Comparison of ENCODE assay signal across 13 cellular contexts in the genomic region with DNA sequence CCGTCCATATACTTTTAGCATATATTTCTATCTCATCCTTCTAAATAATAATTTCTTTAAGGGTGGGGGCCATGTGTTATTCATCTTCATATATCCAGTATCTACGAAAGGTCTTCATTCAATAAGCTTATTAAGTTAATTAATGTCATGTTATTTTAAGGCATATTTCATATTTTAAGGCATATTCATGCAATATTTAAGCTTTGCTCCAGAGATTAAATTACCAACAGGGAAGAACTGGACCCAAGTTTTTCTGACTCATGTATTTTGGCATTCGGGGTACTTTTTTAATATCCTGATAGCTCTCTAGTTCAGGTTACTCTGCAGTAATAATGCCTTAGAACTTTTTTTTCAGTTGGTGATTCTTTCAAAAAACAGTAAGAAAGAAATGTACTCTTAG. TPM values are rescaled to one million over a fixed set of nuclear protein-coding genes. Genes with fewer than 3 reads are reported as not detected.
A peak's percentile ranks its signal among the peaks of the same experiment; 100 is the strongest.
DNase-seq lines count a peak whose midpoint lies in the region; ATAC-seq and TF ChIP-seq lines count a peak whose summit lies in the region.
"Had no signal": no experiment of that assay in that cellular context is flagged by ENCODE, and none has a peak within 500 bp of the region (broad histone marks: within the 10 kb centered on the region; RNA-seq: fewer than 3 reads in every experiment).

No MANE protein-coding gene starts in this region.

- H3K27me3 ChIP-seq in CD4-positive, CD25-positive, alpha-beta regulatory T cell (ENCODE audit: control insufficient read depth, insufficient read depth, low read length): no peaks in the 10 kb centered on the region
- H3K27me3 ChIP-seq in colonic mucosa: no peaks in the 10 kb centered on the region
- H3K27me3 ChIP-seq in WERI-Rb-1 (ENCODE audit: insufficient read depth, low read depth, severe bottlenecking): no peaks in the 10 kb centered on the region

- H3K36me3 ChIP-seq in CD4-positive, CD25-positive, alpha-beta regulatory T cell (ENCODE audit: control insufficient read depth, insufficient read depth, low read length): peaks cover 17% of the 10 kb centered on the region
- H3K36me3 ChIP-seq in colonic mucosa (no peaks in the 10 kb centered on the region), WERI-Rb-1 (peaks cover 6% of the 10 kb centered on the region; the same call in 1 of the 2 replicates)

- H3K36me3 Mint-ChIP-seq in CD4-positive, CD25-positive, alpha-beta regulatory T cell: peaks cover 30% of the 10 kb centered on the region

- no peak overlapping the region for H3K9ac ChIP-seq in colonic mucosa (ENCODE audit: low read depth in 2 of 2, low read length in 2 of 2)

- no peak for TF ChIP-seq CTCF in colonic mucosa (IDR thresholded peaks at IDR 0.05)
- no peak for TF ChIP-seq CTCF in WERI-Rb-1 (IDR thresholded peaks at IDR 0.05; ENCODE audit: low read depth, low read length)

- H3K27me3 Mint-ChIP-seq in CD4-positive, CD25-positive, alpha-beta regulatory T cell: no peaks in the 10 kb centered on the region

- peak overlapping the region; percentile 95 to 96 (median 96) for H3K27ac Mint-ChIP-seq in CD4-positive, CD25-positive, alpha-beta regulatory T cell

- no peak for ATAC-seq in CD4-positive, CD25-positive, alpha-beta regulatory T cell (ENCODE audit: low read depth in 2 of 2)
- peak; percentile 9 for ATAC-seq in GM19438 (IDR thresholded peaks at IDR 0.05; ENCODE audit: low read depth, unreplicated experiment)
- ATAC-seq in HG03432 (IDR thresholded peaks at IDR 0.05; ENCODE audit: unreplicated experiment): peak; percentile 28
- ATAC-seq: psoas muscle; stimulated activated naive CD8-positive, alpha-beta T cell treated with anti-CD3 and anti-CD28 coated beads, Interleukin-15, Interleukin-2, amounts not matched to agents 100 U/mL and 50 U/mL, for 24 hours had no signal

- peaks cover 17 to 70% (median 49%) of the 10 kb centered on the region in 4 donors for H3K4me1 Mint-ChIP-seq in CD4-positive, CD25-positive, alpha-beta regulatory T cell

- no peaks in the 10 kb centered on the region for H3K9me3 ChIP-seq in CD4-positive, CD25-positive, alpha-beta regulatory T cell (ENCODE audit: control insufficient read depth in 2 of 2, low read length in 2 of 2)
- no peaks in the 10 kb centered on the region for H3K9me3 ChIP-seq in colonic mucosa
- no peaks in the 10 kb centered on the region for H3K9me3 ChIP-seq in WERI-Rb-1 (ENCODE audit: severe bottlenecking)
- H3K9me3 ChIP-seq: psoas muscle had no signal

- H3K4me3 ChIP-seq in CD4-positive, CD25-positive, alpha-beta regulatory T cell (ENCODE audit: low read depth, low read length): peak overlapping the region; percentile 60
- no peak overlapping the region for H3K4me3 ChIP-seq in colonic mucosa
- H3K4me3 ChIP-seq in WERI-Rb-1 (ENCODE audit: low read depth, low read length): no peak overlapping the region
- H3K4me3 ChIP-seq: psoas muscle had no signal

- no peak for DNase-seq in CD4-positive, CD25-positive, alpha-beta regulatory T cell
- DNase-seq in colonic mucosa (no peak), NCI-H1417 treated with DMSO at 0.1 percent for 48 hours (lab: John Stamatoyannopoulos, UW) (no peak), foreskin melanocyte (no peak), WERI-Rb-1 (no peak)
- DNase-seq in stimulated activated CD4-positive, alpha-beta T cell treated with anti-CD3 and anti-CD28 coated beads, Interleukin-15, amount 100 ng/mL, for 24 hours: no peak
- DNase-seq: aorta; GOT3; NCI-H2029; psoas muscle; stimulated activated naive CD8-positive, alpha-beta T cell treated with anti-CD3 and anti-CD28 coated beads, Interleukin-15, Interleukin-2, amounts not matched to agents 100 U/mL and 50 U/mL, for 24 hours had no signal

- peak overlapping the region; percentile 61 for H3K27ac ChIP-seq in CD4-positive, CD25-positive, alpha-beta regulatory T cell (ENCODE audit: insufficient read depth, low read length, poor library complexity, severe bottlenecking)
- H3K27ac ChIP-seq in colonic mucosa (peak overlapping the region; percentile 72), WERI-Rb-1 (no peak overlapping the region)
- H3K27ac ChIP-seq: psoas muscle had no signal

- intact Hi-C loops in colonic mucosa (cut with DNase I): no loop called here

- peaks cover 0 to 2% (median 0%) of the 10 kb centered on the region in 7 donors for H3K9me3 Mint-ChIP-seq in CD4-positive, CD25-positive, alpha-beta regulatory T cell

- H3K4me1 ChIP-seq in CD4-positive, CD25-positive, alpha-beta regulatory T cell (ENCODE audit: control insufficient read depth, insufficient read depth, low read length, poor library complexity, severe bottlenecking): peaks cover 52% of the 10 kb centered on the region
- no peaks in the 10 kb centered on the region for H3K4me1 ChIP-seq in colonic mucosa

- peak overlapping the region; percentile 79 to 87 (median 82) for H3K4me3 Mint-ChIP-seq in CD4-positive, CD25-positive, alpha-beta regulatory T cell

RNA-seq across cellular contexts. Expression of gene PHC3, which starts 27.4 kb away (rescaled TPM):
- 177 TPM for total RNA-seq in CD4-positive, CD25-positive, alpha-beta regulatory T cell
- 10 to 100 TPM; 38.5 to 50.1 (median 42.7) TPM for polyA plus RNA-seq in CD4-positive, CD25-positive, alpha-beta regulatory T cell
- 10 to 100 TPM; 36.4 to 49.4 TPM for total RNA-seq in colonic mucosa

Comparison
In these comparisons a context has a peak if more than half of its experiments do, and no peak if none do; other contexts are left out.
1. ATAC-seq: peak in GM19438 (single experiment) and HG03432 (single experiment); none in CD4-positive, CD25-positive, alpha-beta regulatory T cell (0 of 2).